ENCODE assay signal across 8 cellular contexts in the genomic region with DNA sequence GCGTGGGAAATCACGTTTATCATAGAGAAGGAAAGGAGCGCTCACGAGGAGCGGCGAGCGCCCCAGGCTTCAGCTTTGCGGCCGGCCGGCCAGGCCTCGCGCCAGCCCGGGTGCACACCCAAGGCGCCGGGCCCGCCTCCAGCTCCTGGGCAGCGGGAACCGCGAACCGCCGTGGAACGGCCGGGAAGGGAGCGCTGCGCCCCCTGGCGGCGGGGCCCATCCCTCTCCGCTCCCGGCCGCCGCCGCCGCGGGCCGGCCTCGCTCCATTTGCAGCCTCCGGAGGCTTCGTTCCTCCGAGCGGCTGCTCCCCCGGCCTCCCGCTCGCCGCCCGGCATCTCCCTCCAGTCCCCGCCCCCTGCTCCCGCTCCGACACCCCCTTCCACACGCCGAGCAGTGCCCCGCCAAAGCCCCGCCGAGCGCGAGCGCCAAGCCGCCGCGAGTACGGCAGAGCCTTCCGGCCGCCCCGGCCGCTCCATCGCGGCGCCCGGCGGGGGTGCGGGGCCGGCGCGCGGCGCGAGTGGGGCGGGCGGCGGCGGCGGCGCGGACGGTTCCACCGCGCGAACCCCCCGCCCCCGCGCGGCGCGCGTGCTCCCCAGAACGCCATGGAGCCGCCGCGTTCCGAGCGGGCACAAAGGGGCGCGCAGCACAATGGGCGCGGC. TPM values are rescaled to one million over a fixed set of nuclear protein-coding genes. Genes with fewer than 3 reads are reported as not detected.
DNase-seq lines count a peak whose midpoint lies in the region; ATAC-seq and TF ChIP-seq lines count a peak whose summit lies in the region.

No MANE protein-coding gene starts in this region.

- intact Hi-C loops in heart left ventricle (cut with DNase I) (loop anchor here (2.0 to 10.0 kb wide), 4 partner anchors 86 to 340 kb away; partner anchors contain the start of genes MTRES1 (in 9 of the 10) and PDSS2 (in 2 of the 10)), posterior cingulate gyrus (cut with DNase I) (loop anchor here (1.0 to 10.0 kb wide), 3 partner anchors 86 to 380 kb away; partner anchors contain the start of genes MTRES1, PDSS2 and SOBP)

- no peaks in the 10 kb centered on the region for H3K9me3 ChIP-seq in HAP-1
- no peaks in the 10 kb centered on the region for H3K9me3 ChIP-seq in MM.1S (replicated peaks; ENCODE audit: insufficient read depth, low read length)
- no peaks in the 10 kb centered on the region for H3K9me3 ChIP-seq in SU-DHL-6 (ENCODE audit: insufficient read depth, low read length)
- H3K9me3 ChIP-seq in adipocyte (ENCODE audit: control insufficient read depth, low read length) = no peaks in the 10 kb centered on the region
- no peaks in the 10 kb centered on the region for H3K9me3 ChIP-seq in heart left ventricle

- 0 to 1% (median 1%) methylated on average over 23 to 104 of the region's 104 CpGs for WGBS in heart left ventricle, 4 donors

- H3K9me2 ChIP-seq in MM.1S (replicated peaks; ENCODE audit: insufficient read depth, low read length) = no peaks in the 10 kb centered on the region
- H3K9me2 ChIP-seq in SU-DHL-6 (replicated peaks; ENCODE audit: insufficient read depth, low read length) = no peaks in the 10 kb centered on the region

- H3K27ac ChIP-seq in MM.1S (ENCODE audit: low read length) (peak overlapping the region; percentile 50), SU-DHL-6 (ENCODE audit: low read depth, low read length) (peak overlapping the region; percentile 88), heart left ventricle (peak overlapping the region in 11 of 12 donors; percentile 13 to 84 (median 59))

- H4K20me1 ChIP-seq in MM.1S (ENCODE audit: insufficient read depth, low read length) = no peaks in the 10 kb centered on the region
- H4K20me1 ChIP-seq in SU-DHL-6 (ENCODE audit: low read depth, low read length) = no peaks in the 10 kb centered on the region

- DNase-seq in HAP-1 (ENCODE audit: low spot score in 2 of 2) = peak; percentile 76 to 88
- peak; percentile 86 for DNase-seq in MM.1S
- peak; percentile 97 for DNase-seq in adipocyte (ENCODE audit: low read depth)
- peak; percentile 87 to 95 (median 88) for DNase-seq in heart left ventricle
- DNase-seq in posterior cingulate gyrus = peak; percentile 72 to 96 (median 77)
- DNase-seq in ureter (ENCODE audit: low spot score) = peak; percentile 82

- peak overlapping the region; percentile 90 for H3K4me2 ChIP-seq in MM.1S (ENCODE audit: low read depth, low read length)
- peak overlapping the region; percentile 78 for H3K4me2 ChIP-seq in SU-DHL-6 (ENCODE audit: low read depth, low read length, poor library complexity, severe bottlenecking)

- peak; percentile 58 for TF ChIP-seq CTCF in MM.1S (IDR thresholded peaks at IDR 0.05; ENCODE audit: low read length)
- TF ChIP-seq CTCF in SU-DHL-6 (IDR thresholded peaks at IDR 0.05; ENCODE audit: insufficient read depth, low read length, poor library complexity, severe bottlenecking) = peak; percentile 77
- TF ChIP-seq CTCF in heart left ventricle (IDR thresholded peaks at IDR 0.05) = peak; percentile 64 to 99 (median 95)

- H3K27me3 ChIP-seq in HAP-1 (ENCODE audit: low read depth) (no peaks in the 10 kb centered on the region), MM.1S (replicated peaks; ENCODE audit: insufficient read depth, low read length) (no peaks in the 10 kb centered on the region), SU-DHL-6 (ENCODE audit: low read length) (no peaks in the 10 kb centered on the region), adipocyte (replicated peaks; ENCODE audit: control insufficient read depth, insufficient read depth, low read length) (no peaks in the 10 kb centered on the region), heart left ventricle (peaks cover 0 to 6% (median 0%) of the 10 kb centered on the region in 9 donors)

- H3K36me3 ChIP-seq in HAP-1 (replicated peaks) = no peaks in the 10 kb centered on the region
- H3K36me3 ChIP-seq in MM.1S (replicated peaks; ENCODE audit: insufficient read depth, low read length) = no peaks in the 10 kb centered on the region
- H3K36me3 ChIP-seq in SU-DHL-6 (ENCODE audit: low read length) = no peaks in the 10 kb centered on the region
- no peaks in the 10 kb centered on the region for H3K36me3 ChIP-seq in adipocyte (ENCODE audit: control insufficient read depth, insufficient read depth, low read length, severe bottlenecking)
- no peaks in the 10 kb centered on the region for H3K36me3 ChIP-seq in heart left ventricle

- H3F3A ChIP-seq in MM.1S (ENCODE audit: insufficient read depth, low read length) (peaks cover 24% of the 10 kb centered on the region), SU-DHL-6 (ENCODE audit: insufficient read depth) (peaks cover 28% of the 10 kb centered on the region)

- H3K4me3 ChIP-seq in GM08714 (ENCODE audit: low read length) (peak overlapping the region; percentile 81), HAP-1 (peak overlapping the region; percentile 36), MM.1S (ENCODE audit: low read length) (peak overlapping the region; percentile 64), SU-DHL-6 (ENCODE audit: insufficient read depth, low read length, poor library complexity, severe bottlenecking) (peak overlapping the region; percentile 65), adipocyte (ENCODE audit: low read length) (peak overlapping the region; percentile 75), heart left ventricle (peak overlapping the region; percentile 37 to 95 (median 68))

- peak overlapping the region; percentile 94 for H2AFZ ChIP-seq in MM.1S (ENCODE audit: low read length)
- peak overlapping the region; percentile 73 for H2AFZ ChIP-seq in SU-DHL-6 (ENCODE audit: low read depth, low read length, severe bottlenecking)

- H3K4me1 ChIP-seq in HAP-1 = peaks cover 25% of the 10 kb centered on the region
- peaks cover 20% of the 10 kb centered on the region for H3K4me1 ChIP-seq in MM.1S (ENCODE audit: low read length)
- H3K4me1 ChIP-seq in adipocyte (ENCODE audit: control insufficient read depth, insufficient read depth, low read length) = peaks cover 16% of the 10 kb centered on the region
- peaks cover 0 to 25% (median 16%) of the 10 kb centered on the region in 12 donors for H3K4me1 ChIP-seq in heart left ventricle

- no peak for TF ChIP-seq POLR2A in heart left ventricle (IDR thresholded peaks at IDR 0.05)

- peaks cover 16% of the 10 kb centered on the region for H3K79me2 ChIP-seq in MM.1S (ENCODE audit: low read length)
- peaks cover 22% of the 10 kb centered on the region; the same call in 1 of the 2 replicates for H3K79me2 ChIP-seq in SU-DHL-6 (ENCODE audit: insufficient read depth, low read length)

- peak; percentile 79 to 97 (median 94) for ATAC-seq in heart left ventricle

- in situ Hi-C loops in HAP-1 (cut with MboI; ENCODE audit: low sequenced_read_pairs) = no loop called here

- H3K9ac ChIP-seq in MM.1S (ENCODE audit: low read length) = peak overlapping the region; percentile 73; the same call in 1 of the 2 replicates
- peak overlapping the region; percentile 61 for H3K9ac ChIP-seq in SU-DHL-6 (ENCODE audit: low read length)
- peak overlapping the region; percentile 67 for H3K9ac ChIP-seq in adipocyte (ENCODE audit: low read length)

RNA-seq across cellular contexts. Expression of gene BEND3, which starts 1.0 kb away (rescaled TPM):
- 1 to 10 TPM in 8 of 9 donors, under 1 TPM in 1; 0.75 to 2.0 (median 1.5) TPM for total RNA-seq in heart left ventricle
- polyA plus RNA-seq in heart left ventricle = 1 to 10 TPM in 1 of 2 donors, under 1 TPM in 1; 0.30 to 1.1 TPM
- total RNA-seq in ureter = 7.0 TPM

Comparison
In these comparisons a context has a peak if more than half of its experiments do, and no peak if none do; other contexts are left out.
1. Peak in every context shown above with its lines: DNase-seq, ATAC-seq, H3K4me3 ChIP-seq and H3K27ac ChIP-seq.